Comparison of ENCODE assay signal across 1 cellular context in genomic region chr12:1692895-1693294, GRCh38.
TF ChIP-seq lines count a peak whose summit lies in the region.

No MANE protein-coding gene starts in this region.

TF ChIP-seq in K562, 482 proteins besides CTCF, POLR2A, EP300 and RAD21 (continued from another document):
- TF ChIP-seq ZNF398 (CRISPR knock-in tag; IDR thresholded peaks at IDR 0.05) (no peak), RBM15 (IDR thresholded peaks at IDR 0.05; ENCODE audit: insufficient read depth, low read length) (no peak), RNF2 (IDR thresholded peaks at IDR 0.05) (no peak), TAF15 (IDR thresholded peaks at IDR 0.05; ENCODE audit: low read depth, low read length) (no peak), SMAD1 (IDR thresholded peaks at IDR 0.05; ENCODE audit: low read depth, low read length, partially characterized antibody) (no peak)
